Comparison of ENCODE assay signal across 18 cellular contexts in the genomic region with DNA sequence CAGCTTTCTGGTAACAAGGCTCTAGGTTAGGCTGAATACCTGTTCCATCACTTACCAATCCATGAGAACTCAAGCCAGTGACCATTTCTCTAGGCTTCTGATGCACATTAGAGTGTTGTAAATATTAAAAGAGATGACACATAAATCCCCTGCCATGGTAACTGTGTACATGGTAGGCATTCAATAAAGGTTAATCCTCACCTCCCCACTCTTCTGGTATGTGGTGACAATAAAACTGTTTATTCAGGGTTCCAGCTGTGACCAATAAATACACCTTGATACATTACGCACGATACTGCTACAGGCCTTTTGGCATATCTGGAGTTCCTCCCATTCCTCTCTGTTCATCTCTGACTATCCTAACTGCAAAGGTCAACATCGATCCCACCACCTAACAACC.
DNase-seq lines count a peak whose midpoint lies in the region; ATAC-seq and TF ChIP-seq lines count a peak whose summit lies in the region.
"Had no signal": no experiment of that assay in that cellular context is flagged by ENCODE, and none has a peak within 500 bp of the region (broad histone marks: within the 10 kb centered on the region; RNA-seq: fewer than 3 reads in every experiment).

No MANE protein-coding gene starts in this region.

- no peak for TF ChIP-seq POLR2A in stomach (IDR thresholded peaks at IDR 0.05)

- no peak overlapping the region for H3K4me3 ChIP-seq in stomach
- H3K4me3 ChIP-seq: GM23248, K562, Peyer's patch, SJSA1 had no signal

- DNase-seq in DMS153 (lab: John Stamatoyannopoulos, UW), result peak; percentile 5
- no peak for DNase-seq in DMS153 treated with DMSO at 0.1 percent for 48 hours (lab: John Stamatoyannopoulos, UW; ENCODE audit: unreplicated experiment)
- DNase-seq in NCI-H146 (lab: John Stamatoyannopoulos, UW), result peak; percentile 13
- peak; percentile 23 for DNase-seq in renal cortical epithelial cell (ENCODE audit: low read depth)
- DNase-seq in stomach, result no peak
- DNase-seq: 8988T, DMS 273 treated with DMSO at 0.1 percent for 48 hours, GM23248, HCEC 1CT, NCI-H1930, NCI-H345, NCI-H524 treated with DMSO at 0.1 percent for 48 hours, Peyer's patch had no signal

- no peaks in the 10 kb centered on the region for H3K36me3 ChIP-seq in stomach
- H3K36me3 ChIP-seq: Peyer's patch, SJSA1 had no signal

- H3K27me3 ChIP-seq in stomach, result no peaks in the 10 kb centered on the region
- H3K27me3 ChIP-seq: Peyer's patch, SJSA1 had no signal

- WGBS in stomach, 5 donors, result 88 to 92% (median 90%) methylated on average over 3 of the region's 3 CpGs

- intact Hi-C loops in stomach (cut with DNase I; ENCODE audit: low total_unique reads), result no loop called here

- ATAC-seq in GM18907 (IDR thresholded peaks at IDR 0.05; ENCODE audit: unreplicated experiment) (no peak), GM21515 (IDR thresholded peaks at IDR 0.05; ENCODE audit: unreplicated experiment) (no peak)
- ATAC-seq: K562 had no signal

- TF ChIP-seq EP300 in stomach (IDR thresholded peaks at IDR 0.05), result no peak

- peak overlapping the region; percentile 19; the same call in 1 of the 2 replicates for H3K27ac ChIP-seq in VCaP
- H3K27ac ChIP-seq in stomach, result no peak overlapping the region
- H3K27ac ChIP-seq: GM23248, Peyer's patch, SJSA1 had no signal

- H3K4me1 ChIP-seq in stomach, result peaks cover 0 to 42% (median 21%) of the 10 kb centered on the region in 4 donors
- H3K4me1 ChIP-seq: Peyer's patch had no signal

- TF ChIP-seq CTCF in VCaP (conservative IDR thresholded peaks at IDR 0.05) (no peak), stomach (IDR thresholded peaks at IDR 0.05) (no peak)

- no peaks in the 10 kb centered on the region for H3K9me3 ChIP-seq in stomach
- H3K9me3 ChIP-seq: Peyer's patch, SJSA1 had no signal

Comparison
In these comparisons a context has a peak if more than half of its experiments do, and no peak if none do; other contexts are left out.
1. DNase-seq: peak in DMS153 (single experiment), NCI-H146 (single experiment) and renal cortical epithelial cell (single experiment); none in DMS153 treated with DMSO at 0.1 percent for 48 hours (single experiment) and stomach (single experiment).